27 cellular contexts compared by ENCODE assay signal in the genomic region with DNA sequence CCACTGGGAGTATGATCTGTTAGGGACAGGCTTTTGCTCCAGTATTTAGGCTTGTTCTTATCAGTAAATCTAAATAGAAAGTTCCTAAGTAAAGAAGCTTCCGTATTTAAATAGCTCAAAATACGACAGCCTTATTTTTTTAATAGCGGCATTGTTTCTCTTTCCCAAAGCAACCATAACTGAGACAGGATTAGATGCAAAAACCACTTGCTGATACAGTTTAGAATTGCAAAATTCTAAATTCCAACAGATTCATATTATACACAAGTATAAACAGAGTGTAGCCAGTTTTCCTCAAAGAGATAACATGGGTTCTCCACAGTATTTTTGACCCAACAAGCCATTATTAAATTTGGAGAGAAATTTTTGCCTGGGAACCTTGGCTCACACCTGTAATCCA.
"Had no signal": no experiment of that assay in that cellular context is flagged by ENCODE, and none has a peak within 500 bp of the region (broad histone marks: within the 10 kb centered on the region; RNA-seq: fewer than 3 reads in every experiment).

No MANE protein-coding gene starts in this region.

- H3K9ac ChIP-seq: neural progenitor cell, parathyroid adenoma had no signal

- H3K27ac ChIP-seq: neural progenitor cell, ovary, parathyroid adenoma, psoas muscle, right lobe of liver, sigmoid colon, thoracic aorta, thyroid gland, tibial nerve, upper lobe of right lung, uterus had no signal

- H3K36me3 ChIP-seq: neural progenitor cell, ovary, right lobe of liver, sigmoid colon, thoracic aorta, thyroid gland, tibial nerve, upper lobe of right lung, uterus had no signal

- H3K27me3 ChIP-seq: neural progenitor cell, ovary, right lobe of liver, sigmoid colon, thyroid gland, tibial nerve, upper lobe of right lung, uterus had no signal

- H3K4me1 ChIP-seq: parathyroid adenoma, sigmoid colon, tibial nerve, upper lobe of right lung, uterus had no signal

- H2AFZ ChIP-seq: neural progenitor cell, parathyroid adenoma had no signal

- H3K4me3 ChIP-seq: neural progenitor cell, ovary, psoas muscle, right lobe of liver, sigmoid colon, thoracic aorta, thyroid gland, tibial nerve, upper lobe of right lung, uterus had no signal

- DNase-seq: naive thymus-derived CD4-positive, alpha-beta T cell; natural killer cell; occipital lobe; ovary; posterior cingulate gyrus; psoas muscle; right cardiac atrium; right lobe of liver; sigmoid colon; small intestine; stimulated activated CD4-positive, alpha-beta T cell treated with anti-CD3 and anti-CD28 coated beads, Interleukin-15, amount 100 ng/mL, for 24 hours; stimulated activated CD4-positive, alpha-beta T cell treated with anti-CD3 and anti-CD28 coated beads, Interleukin-2, amount 100 ng/mL, for 24 hours; stimulated activated CD4-positive, alpha-beta T cell treated with anti-CD3 and anti-CD28 coated beads, Interleukin-2, amount 100 ng/mL, for 48 hours; stimulated activated CD4-positive, alpha-beta T cell treated with anti-CD3 and anti-CD28 coated beads, Interleukin-4, amount 100 ng/mL, for 24 hours; stimulated activated naive CD4-positive, alpha-beta T cell; stimulated activated naive CD8-positive, alpha-beta T cell treated with anti-CD3 and anti-CD28 coated beads, Interleukin-15, amount 100 ng/mL, for 72 hours; stimulated activated naive CD8-positive, alpha-beta T cell treated with anti-CD3 and anti-CD28 coated beads, Interleukin-15, Interleukin-2, amounts not matched to agents 100 U/mL and 50 U/mL, for 24 hours; substantia nigra; thyroid gland; trophoblast cell; upper lobe of right lung; uterus had no signal

- H3K4me2 ChIP-seq: neural progenitor cell had no signal

- ATAC-seq: naive thymus-derived CD4-positive, alpha-beta T cell; natural killer cell; psoas muscle; right cardiac atrium; right lobe of liver; stimulated activated memory B cell treated with anti-CD40 and anti-IgM and Interleukin-4, amounts not matched to agents 10 μg/mL and 1 μg/mL and 100 μg/mL, for 72 hours; stimulated activated naive CD8-positive, alpha-beta T cell treated with anti-CD3 and anti-CD28 coated beads, Interleukin-15, amount 100 ng/mL, for 72 hours; stimulated activated naive CD8-positive, alpha-beta T cell treated with anti-CD3 and anti-CD28 coated beads, Interleukin-15, Interleukin-2, amounts not matched to agents 100 U/mL and 50 U/mL, for 24 hours; upper lobe of right lung had no signal

- H3K9me3 ChIP-seq: ovary, psoas muscle, right lobe of liver, sigmoid colon, thoracic aorta, thyroid gland, tibial nerve, upper lobe of right lung, uterus had no signal
